In the genomic region with DNA sequence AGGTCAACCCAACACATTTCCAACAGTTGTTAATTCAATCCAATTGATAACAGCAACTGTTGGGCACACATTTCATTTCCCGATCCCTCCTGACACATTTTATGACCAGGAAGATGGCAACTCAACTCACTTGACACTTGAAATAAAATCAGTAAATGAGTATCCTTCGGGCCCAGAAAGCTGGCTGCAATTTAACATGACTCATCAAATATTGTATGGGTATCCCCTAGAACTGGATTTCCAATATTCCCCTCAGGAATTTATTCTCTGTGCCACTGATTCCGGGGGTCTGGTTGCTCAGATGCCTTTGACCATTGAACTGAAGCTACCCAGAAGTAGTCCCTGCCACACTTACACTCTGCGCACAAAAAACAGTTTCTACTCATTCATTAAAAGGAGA, we compare ENCODE assay signal across 3 cellular contexts.
TF ChIP-seq lines count a peak whose summit lies in the region.

No MANE protein-coding gene starts in this region.

TF ChIP-seq in HepG2, 621 proteins besides CTCF, POLR2A, EP300 and RAD21:
- TF ChIP-seq MAFK (conservative IDR thresholded peaks at IDR 0.05 in 1 of 2, IDR thresholded peaks at IDR 0.05 in 1 of 2; ENCODE audit: low read length in 2 of 2): peak; percentile 83 to 84
- no peak for TF ChIP-seq NFATC3 (CRISPR knock-in tag; IDR thresholded peaks at IDR 0.05)
- TF ChIP-seq MAFF (IDR thresholded peaks at IDR 0.05; ENCODE audit: low read depth, low read length): peak; percentile 78
- TF ChIP-seq NFE2L2 (IDR thresholded peaks at IDR 0.05; ENCODE audit: low read length): peak; percentile 78
- no peak for TF ChIP-seq PTBP1 (IDR thresholded peaks at IDR 0.05; ENCODE audit: low read depth, low read length, poor library complexity, severe bottlenecking)

TF ChIP-seq in IMR-90, 13 proteins besides CTCF, POLR2A, EP300 and RAD21:
- peak; percentile 80 for TF ChIP-seq MAFK (IDR thresholded peaks at IDR 0.05; ENCODE audit: low read depth, low read length)
- no peak for TF ChIP-seq RFX5 (IDR thresholded peaks at IDR 0.05; ENCODE audit: low read depth, low read length)
- TF ChIP-seq NFE2L2 (IDR thresholded peaks at IDR 0.05; ENCODE audit: low read depth, low read length): peak; percentile 89

TF ChIP-seq in H1, 55 proteins besides CTCF, POLR2A, EP300 and RAD21:
- no peak for TF ChIP-seq FOSL1 (IDR thresholded peaks at IDR 0.05; ENCODE audit: insufficient read depth, low read depth, low read length)
- no peak for TF ChIP-seq JUN (IDR thresholded peaks at IDR 0.05; ENCODE audit: low read depth, low read length)
- TF ChIP-seq MAFK (IDR thresholded peaks at IDR 0.05; ENCODE audit: low read depth, low read length): 0 out of 2 replicates have a peak, but pooled peaks have one; percentile 20
- no peak for TF ChIP-seq CBX8 (IDR thresholded peaks at IDR 0.05; ENCODE audit: borderline replicate concordance, low read depth, low read length)
